Comparison of ENCODE assay signal across 2 cellular contexts in genomic region chr6:9523462-9523861, GRCh38.
TF ChIP-seq lines count a peak whose summit lies in the region.

No MANE protein-coding gene starts in this region.

TF ChIP-seq in GM23338, 12 proteins besides CTCF, POLR2A, EP300 and RAD21 (continued from another document):
- TF ChIP-seq, protein P1, sequence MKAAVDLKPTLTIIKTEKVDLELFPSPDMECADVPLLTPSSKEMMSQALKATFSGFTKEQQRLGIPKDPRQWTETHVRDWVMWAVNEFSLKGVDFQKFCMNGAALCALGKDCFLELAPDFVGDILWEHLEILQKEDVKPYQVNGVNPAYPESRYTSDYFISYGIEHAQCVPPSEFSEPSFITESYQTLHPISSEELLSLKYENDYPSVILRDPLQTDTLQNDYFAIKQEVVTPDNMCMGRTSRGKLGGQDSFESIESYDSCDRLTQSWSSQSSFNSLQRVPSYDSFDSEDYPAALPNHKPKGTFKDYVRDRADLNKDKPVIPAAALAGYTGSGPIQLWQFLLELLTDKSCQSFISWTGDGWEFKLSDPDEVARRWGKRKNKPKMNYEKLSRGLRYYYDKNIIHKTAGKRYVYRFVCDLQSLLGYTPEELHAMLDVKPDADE (IDR thresholded peaks at IDR 0.05), result no peak
- TF ChIP-seq, protein P2, sequence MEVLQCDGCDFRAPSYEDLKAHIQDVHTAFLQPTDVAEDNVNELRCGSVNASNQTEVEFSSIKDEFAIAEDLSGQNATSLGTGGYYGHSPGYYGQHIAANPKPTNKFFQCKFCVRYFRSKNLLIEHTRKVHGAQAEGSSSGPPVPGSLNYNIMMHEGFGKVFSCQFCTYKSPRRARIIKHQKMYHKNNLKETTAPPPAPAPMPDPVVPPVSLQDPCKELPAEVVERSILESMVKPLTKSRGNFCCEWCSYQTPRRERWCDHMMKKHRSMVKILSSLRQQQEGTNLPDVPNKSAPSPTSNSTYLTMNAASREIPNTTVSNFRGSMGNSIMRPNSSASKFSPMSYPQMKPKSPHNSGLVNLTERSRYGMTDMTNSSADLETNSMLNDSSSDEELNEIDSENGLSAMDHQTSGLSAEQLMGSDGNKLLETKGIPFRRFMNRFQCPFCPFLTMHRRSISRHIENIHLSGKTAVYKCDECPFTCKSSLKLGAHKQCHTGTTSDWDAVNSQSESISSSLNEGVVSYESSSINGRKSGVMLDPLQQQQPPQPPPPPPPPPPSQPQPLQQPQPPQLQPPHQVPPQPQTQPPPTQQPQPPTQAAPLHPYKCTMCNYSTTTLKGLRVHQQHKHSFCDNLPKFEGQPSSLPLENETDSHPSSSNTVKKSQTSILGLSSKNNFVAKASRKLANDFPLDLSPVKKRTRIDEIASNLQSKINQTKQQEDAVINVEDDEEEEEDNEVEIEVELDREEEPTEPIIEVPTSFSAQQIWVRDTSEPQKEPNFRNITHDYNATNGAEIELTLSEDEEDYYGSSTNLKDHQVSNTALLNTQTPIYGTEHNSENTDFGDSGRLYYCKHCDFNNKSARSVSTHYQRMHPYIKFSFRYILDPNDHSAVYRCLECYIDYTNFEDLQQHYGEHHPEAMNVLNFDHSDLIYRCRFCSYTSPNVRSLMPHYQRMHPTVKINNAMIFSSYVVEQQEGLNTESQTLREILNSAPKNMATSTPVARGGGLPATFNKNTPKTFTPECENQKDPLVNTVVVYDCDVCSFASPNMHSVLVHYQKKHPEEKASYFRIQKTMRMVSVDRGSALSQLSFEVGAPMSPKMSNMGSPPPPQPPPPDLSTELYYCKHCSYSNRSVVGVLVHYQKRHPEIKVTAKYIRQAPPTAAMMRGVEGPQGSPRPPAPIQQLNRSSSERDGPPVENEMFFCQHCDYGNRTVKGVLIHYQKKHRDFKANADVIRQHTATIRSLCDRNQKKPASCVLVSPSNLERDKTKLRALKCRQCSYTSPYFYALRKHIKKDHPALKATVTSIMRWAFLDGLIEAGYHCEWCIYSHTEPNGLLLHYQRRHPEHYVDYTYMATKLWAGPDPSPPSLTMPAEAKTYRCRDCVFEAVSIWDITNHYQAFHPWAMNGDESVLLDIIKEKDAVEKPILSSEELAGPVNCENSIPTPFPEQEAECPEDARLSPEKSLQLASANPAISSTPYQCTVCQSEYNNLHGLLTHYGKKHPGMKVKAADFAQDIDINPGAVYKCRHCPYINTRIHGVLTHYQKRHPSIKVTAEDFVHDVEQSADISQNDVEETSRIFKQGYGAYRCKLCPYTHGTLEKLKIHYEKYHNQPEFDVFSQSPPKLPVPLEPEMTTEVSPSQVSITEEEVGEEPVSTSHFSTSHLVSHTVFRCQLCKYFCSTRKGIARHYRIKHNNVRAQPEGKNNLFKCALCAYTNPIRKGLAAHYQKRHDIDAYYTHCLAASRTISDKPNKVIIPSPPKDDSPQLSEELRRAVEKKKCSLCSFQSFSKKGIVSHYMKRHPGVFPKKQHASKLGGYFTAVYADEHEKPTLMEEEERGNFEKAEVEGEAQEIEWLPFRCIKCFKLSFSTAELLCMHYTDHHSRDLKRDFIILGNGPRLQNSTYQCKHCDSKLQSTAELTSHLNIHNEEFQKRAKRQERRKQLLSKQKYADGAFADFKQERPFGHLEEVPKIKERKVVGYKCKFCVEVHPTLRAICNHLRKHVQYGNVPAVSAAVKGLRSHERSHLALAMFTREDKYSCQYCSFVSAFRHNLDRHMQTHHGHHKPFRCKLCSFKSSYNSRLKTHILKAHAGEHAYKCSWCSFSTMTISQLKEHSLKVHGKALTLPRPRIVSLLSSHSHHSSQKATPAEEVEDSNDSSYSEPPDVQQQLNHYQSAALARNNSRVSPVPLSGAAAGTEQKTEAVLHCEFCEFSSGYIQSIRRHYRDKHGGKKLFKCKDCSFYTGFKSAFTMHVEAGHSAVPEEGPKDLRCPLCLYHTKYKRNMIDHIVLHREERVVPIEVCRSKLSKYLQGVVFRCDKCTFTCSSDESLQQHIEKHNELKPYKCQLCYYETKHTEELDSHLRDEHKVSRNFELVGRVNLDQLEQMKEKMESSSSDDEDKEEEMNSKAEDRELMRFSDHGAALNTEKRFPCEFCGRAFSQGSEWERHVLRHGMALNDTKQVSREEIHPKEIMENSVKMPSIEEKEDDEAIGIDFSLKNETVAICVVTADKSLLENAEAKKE (CRISPR knock-in tag; IDR thresholded peaks at IDR 0.05), result no peak
- TF ChIP-seq NANOG (IDR thresholded peaks at IDR 0.05; ENCODE audit: borderline replicate concordance), result no peak

TF ChIP-seq in SK-N-SH treated with all-trans-retinoic acid at 6 μM for 48 hours, 23 proteins besides CTCF, POLR2A, EP300 and RAD21 (continued from another document):
- TF ChIP-seq, protein P3, sequence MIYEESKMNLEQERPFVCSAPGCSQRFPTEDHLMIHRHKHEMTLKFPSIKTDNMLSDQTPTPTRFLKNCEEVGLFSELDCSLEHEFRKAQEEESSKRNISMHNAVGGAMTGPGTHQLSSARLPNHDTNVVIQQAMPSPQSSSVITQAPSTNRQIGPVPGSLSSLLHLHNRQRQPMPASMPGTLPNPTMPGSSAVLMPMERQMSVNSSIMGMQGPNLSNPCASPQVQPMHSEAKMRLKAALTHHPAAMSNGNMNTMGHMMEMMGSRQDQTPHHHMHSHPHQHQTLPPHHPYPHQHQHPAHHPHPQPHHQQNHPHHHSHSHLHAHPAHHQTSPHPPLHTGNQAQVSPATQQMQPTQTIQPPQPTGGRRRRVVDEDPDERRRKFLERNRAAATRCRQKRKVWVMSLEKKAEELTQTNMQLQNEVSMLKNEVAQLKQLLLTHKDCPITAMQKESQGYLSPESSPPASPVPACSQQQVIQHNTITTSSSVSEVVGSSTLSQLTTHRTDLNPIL (CRISPR knock-in tag; IDR thresholded peaks at IDR 0.05; ENCODE audit: low read depth), result no peak
- no peak for TF ChIP-seq SNAI2 (CRISPR knock-in tag; IDR thresholded peaks at IDR 0.05)
- no peak for TF ChIP-seq RARB (CRISPR knock-in tag; IDR thresholded peaks at IDR 0.05)
- TF ChIP-seq ZFP30 (CRISPR knock-in tag; IDR thresholded peaks at IDR 0.05), result no peak
- no peak for TF ChIP-seq OSR1 (CRISPR knock-in tag; IDR thresholded peaks at IDR 0.05)
- TF ChIP-seq TOX (CRISPR knock-in tag; IDR thresholded peaks at IDR 0.05; ENCODE audit: borderline replicate concordance), result no peak
- TF ChIP-seq, protein P4, sequence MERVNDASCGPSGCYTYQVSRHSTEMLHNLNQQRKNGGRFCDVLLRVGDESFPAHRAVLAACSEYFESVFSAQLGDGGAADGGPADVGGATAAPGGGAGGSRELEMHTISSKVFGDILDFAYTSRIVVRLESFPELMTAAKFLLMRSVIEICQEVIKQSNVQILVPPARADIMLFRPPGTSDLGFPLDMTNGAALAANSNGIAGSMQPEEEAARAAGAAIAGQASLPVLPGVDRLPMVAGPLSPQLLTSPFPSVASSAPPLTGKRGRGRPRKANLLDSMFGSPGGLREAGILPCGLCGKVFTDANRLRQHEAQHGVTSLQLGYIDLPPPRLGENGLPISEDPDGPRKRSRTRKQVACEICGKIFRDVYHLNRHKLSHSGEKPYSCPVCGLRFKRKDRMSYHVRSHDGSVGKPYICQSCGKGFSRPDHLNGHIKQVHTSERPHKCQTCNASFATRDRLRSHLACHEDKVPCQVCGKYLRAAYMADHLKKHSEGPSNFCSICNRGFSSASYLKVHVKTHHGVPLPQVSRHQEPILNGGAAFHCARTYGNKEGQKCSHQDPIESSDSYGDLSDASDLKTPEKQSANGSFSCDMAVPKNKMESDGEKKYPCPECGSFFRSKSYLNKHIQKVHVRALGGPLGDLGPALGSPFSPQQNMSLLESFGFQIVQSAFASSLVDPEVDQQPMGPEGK (CRISPR knock-in tag; IDR thresholded peaks at IDR 0.05; ENCODE audit: borderline replicate concordance), result no peak
- TF ChIP-seq ZNF8 (CRISPR knock-in tag; IDR thresholded peaks at IDR 0.05), result no peak
- no peak for TF ChIP-seq PPARA (CRISPR knock-in tag; IDR thresholded peaks at IDR 0.05; ENCODE audit: borderline replicate concordance)
- no peak for TF ChIP-seq TCF4 (CRISPR knock-in tag; IDR thresholded peaks at IDR 0.05; ENCODE audit: borderline replicate concordance)
- no peak for TF ChIP-seq ZNF565 (CRISPR knock-in tag; conservative IDR thresholded peaks at IDR 0.05; ENCODE audit: low read depth)
